2 cellular contexts compared by ENCODE assay signal in the genomic region with DNA sequence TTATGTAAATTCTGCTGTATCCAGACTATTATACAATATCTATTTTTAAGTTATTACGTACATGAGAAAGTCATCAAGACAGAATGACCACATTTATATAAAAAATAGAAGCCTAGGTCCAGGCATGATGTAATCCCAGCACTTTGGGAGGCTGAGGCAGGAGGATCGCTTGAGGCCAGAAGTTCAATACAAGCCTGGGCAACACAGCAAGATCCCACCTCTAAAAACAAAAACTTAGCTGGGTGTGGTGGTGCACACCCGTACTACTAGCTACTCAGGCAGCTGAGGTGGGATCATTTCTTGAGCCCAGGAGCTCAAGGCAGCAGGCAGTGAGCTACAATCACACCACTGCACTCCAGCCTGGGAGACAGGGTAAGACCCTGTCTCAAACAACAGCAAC.
A peak's percentile ranks its signal among the peaks of the same experiment; 100 is the strongest.
TF ChIP-seq lines count a peak whose summit lies in the region.

No MANE protein-coding gene starts in this region.

TF ChIP-seq in GM23338, 12 proteins besides CTCF, POLR2A, EP300 and RAD21 (continues in another document):
- no peak for TF ChIP-seq EZH2 (IDR thresholded peaks at IDR 0.05; ENCODE audit: low read depth, unreplicated experiment)
- TF ChIP-seq ZNF114 (CRISPR knock-in tag; IDR thresholded peaks at IDR 0.05), result no peak
- TF ChIP-seq JUNB (IDR thresholded peaks at IDR 0.05; ENCODE audit: unreplicated experiment), result no peak
- TF ChIP-seq EZH2phosphoT487 (IDR thresholded peaks at IDR 0.05; ENCODE audit: unreplicated experiment), result no peak
- TF ChIP-seq CREB1 (CRISPR knock-in tag; IDR thresholded peaks at IDR 0.05; ENCODE audit: low read depth), result no peak
- TF ChIP-seq NANOG (IDR thresholded peaks at IDR 0.05; ENCODE audit: borderline replicate concordance), result no peak
- TF ChIP-seq, protein P1, sequence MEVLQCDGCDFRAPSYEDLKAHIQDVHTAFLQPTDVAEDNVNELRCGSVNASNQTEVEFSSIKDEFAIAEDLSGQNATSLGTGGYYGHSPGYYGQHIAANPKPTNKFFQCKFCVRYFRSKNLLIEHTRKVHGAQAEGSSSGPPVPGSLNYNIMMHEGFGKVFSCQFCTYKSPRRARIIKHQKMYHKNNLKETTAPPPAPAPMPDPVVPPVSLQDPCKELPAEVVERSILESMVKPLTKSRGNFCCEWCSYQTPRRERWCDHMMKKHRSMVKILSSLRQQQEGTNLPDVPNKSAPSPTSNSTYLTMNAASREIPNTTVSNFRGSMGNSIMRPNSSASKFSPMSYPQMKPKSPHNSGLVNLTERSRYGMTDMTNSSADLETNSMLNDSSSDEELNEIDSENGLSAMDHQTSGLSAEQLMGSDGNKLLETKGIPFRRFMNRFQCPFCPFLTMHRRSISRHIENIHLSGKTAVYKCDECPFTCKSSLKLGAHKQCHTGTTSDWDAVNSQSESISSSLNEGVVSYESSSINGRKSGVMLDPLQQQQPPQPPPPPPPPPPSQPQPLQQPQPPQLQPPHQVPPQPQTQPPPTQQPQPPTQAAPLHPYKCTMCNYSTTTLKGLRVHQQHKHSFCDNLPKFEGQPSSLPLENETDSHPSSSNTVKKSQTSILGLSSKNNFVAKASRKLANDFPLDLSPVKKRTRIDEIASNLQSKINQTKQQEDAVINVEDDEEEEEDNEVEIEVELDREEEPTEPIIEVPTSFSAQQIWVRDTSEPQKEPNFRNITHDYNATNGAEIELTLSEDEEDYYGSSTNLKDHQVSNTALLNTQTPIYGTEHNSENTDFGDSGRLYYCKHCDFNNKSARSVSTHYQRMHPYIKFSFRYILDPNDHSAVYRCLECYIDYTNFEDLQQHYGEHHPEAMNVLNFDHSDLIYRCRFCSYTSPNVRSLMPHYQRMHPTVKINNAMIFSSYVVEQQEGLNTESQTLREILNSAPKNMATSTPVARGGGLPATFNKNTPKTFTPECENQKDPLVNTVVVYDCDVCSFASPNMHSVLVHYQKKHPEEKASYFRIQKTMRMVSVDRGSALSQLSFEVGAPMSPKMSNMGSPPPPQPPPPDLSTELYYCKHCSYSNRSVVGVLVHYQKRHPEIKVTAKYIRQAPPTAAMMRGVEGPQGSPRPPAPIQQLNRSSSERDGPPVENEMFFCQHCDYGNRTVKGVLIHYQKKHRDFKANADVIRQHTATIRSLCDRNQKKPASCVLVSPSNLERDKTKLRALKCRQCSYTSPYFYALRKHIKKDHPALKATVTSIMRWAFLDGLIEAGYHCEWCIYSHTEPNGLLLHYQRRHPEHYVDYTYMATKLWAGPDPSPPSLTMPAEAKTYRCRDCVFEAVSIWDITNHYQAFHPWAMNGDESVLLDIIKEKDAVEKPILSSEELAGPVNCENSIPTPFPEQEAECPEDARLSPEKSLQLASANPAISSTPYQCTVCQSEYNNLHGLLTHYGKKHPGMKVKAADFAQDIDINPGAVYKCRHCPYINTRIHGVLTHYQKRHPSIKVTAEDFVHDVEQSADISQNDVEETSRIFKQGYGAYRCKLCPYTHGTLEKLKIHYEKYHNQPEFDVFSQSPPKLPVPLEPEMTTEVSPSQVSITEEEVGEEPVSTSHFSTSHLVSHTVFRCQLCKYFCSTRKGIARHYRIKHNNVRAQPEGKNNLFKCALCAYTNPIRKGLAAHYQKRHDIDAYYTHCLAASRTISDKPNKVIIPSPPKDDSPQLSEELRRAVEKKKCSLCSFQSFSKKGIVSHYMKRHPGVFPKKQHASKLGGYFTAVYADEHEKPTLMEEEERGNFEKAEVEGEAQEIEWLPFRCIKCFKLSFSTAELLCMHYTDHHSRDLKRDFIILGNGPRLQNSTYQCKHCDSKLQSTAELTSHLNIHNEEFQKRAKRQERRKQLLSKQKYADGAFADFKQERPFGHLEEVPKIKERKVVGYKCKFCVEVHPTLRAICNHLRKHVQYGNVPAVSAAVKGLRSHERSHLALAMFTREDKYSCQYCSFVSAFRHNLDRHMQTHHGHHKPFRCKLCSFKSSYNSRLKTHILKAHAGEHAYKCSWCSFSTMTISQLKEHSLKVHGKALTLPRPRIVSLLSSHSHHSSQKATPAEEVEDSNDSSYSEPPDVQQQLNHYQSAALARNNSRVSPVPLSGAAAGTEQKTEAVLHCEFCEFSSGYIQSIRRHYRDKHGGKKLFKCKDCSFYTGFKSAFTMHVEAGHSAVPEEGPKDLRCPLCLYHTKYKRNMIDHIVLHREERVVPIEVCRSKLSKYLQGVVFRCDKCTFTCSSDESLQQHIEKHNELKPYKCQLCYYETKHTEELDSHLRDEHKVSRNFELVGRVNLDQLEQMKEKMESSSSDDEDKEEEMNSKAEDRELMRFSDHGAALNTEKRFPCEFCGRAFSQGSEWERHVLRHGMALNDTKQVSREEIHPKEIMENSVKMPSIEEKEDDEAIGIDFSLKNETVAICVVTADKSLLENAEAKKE (CRISPR knock-in tag; IDR thresholded peaks at IDR 0.05), result no peak
- TF ChIP-seq STAT1 (IDR thresholded peaks at IDR 0.05; ENCODE audit: unreplicated experiment), result no peak
- no peak for TF ChIP-seq REST (IDR thresholded peaks at IDR 0.05; ENCODE audit: unreplicated experiment)
- TF ChIP-seq, protein P2, sequence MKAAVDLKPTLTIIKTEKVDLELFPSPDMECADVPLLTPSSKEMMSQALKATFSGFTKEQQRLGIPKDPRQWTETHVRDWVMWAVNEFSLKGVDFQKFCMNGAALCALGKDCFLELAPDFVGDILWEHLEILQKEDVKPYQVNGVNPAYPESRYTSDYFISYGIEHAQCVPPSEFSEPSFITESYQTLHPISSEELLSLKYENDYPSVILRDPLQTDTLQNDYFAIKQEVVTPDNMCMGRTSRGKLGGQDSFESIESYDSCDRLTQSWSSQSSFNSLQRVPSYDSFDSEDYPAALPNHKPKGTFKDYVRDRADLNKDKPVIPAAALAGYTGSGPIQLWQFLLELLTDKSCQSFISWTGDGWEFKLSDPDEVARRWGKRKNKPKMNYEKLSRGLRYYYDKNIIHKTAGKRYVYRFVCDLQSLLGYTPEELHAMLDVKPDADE (IDR thresholded peaks at IDR 0.05), result no peak

TF ChIP-seq in WTC11, 78 proteins besides CTCF, POLR2A, EP300 and RAD21:
- TF ChIP-seq ZNF121 (CRISPR knock-in tag; IDR thresholded peaks at IDR 0.05), result peak; percentile 87
- TF ChIP-seq TEAD4 (CRISPR knock-in tag; IDR thresholded peaks at IDR 0.05), result no peak
